Comparison of ENCODE assay signal across 25 cellular contexts in genomic region chr7:85000973-85001372, GRCh38.
DNase-seq lines count a peak whose midpoint lies in the region; ATAC-seq, FAIRE-seq and TF ChIP-seq lines count a peak whose summit lies in the region.
"Had no signal": no experiment of that assay in that cellular context is flagged by ENCODE, and none has a peak within 500 bp of the region (broad histone marks: within the 10 kb centered on the region; RNA-seq: fewer than 3 reads in every experiment).

No MANE protein-coding gene starts in this region.

- H4K91ac ChIP-seq in H1 (replicated peaks; ENCODE audit: insufficient read length, low read length) = no peak overlapping the region

- peaks cover 34% of the 10 kb centered on the region for H3K36me3 Mint-ChIP-seq in mesothelial cell of epicardium
- H3K36me3 Mint-ChIP-seq: CD8-positive, alpha-beta T cell had no signal

- peak; percentile 94 for DNase-seq in DMS 273 treated with DMSO at 0.1 percent for 48 hours (lab: John Stamatoyannopoulos, UW)
- peak; percentile 97 for DNase-seq in NCI-H1105 treated with DMSO at 0.1 percent for 48 hours (lab: John Stamatoyannopoulos, UW)
- peak; percentile 90 for DNase-seq in NCI-H69 (lab: John Stamatoyannopoulos, UW)
- DNase-seq in H1 (ENCODE audit: low read depth in 1 of 2, low spot score in 2 of 2) = no peak
- no peak for DNase-seq in inferior parietal cortex (ENCODE audit: extremely low spot score)
- no peak for DNase-seq in GM12892 (ENCODE audit: insufficient read length)
- DNase-seq in mesothelial cell of epicardium (ENCODE audit: low spot score in 2 of 2, unreplicated experiment in 2 of 2) = no peak
- DNase-seq: activated CD4-positive, alpha-beta T cell treated with anti-CD3 and anti-CD28 coated beads, Interleukin-2, amount 10 ng/mL, durations not matched to agents 24 days and 14 days; activated CD8-positive, alpha-beta memory T cell treated with anti-CD3 and anti-CD28 coated beads, Interleukin-2, amount 50 U/mL, for 4 hours; activated effector memory CD4-positive, alpha-beta T cell treated with Interleukin-2 at 50 U/mL for 16 hours; adrenal gland; CD8-positive, alpha-beta T cell; central memory CD4-positive, alpha-beta T cell; EL; immature natural killer cell; KG1; lower lobe of right lung; naive B cell; stimulated activated CD4-positive, alpha-beta T cell treated with anti-CD3 and anti-CD28 coated beads, Interleukin-2, amount 100 ng/mL, for 24 hours; SW 1271 had no signal

- H3K4me1 ChIP-seq in H1 (replicated peaks in 1 of 4; ENCODE audit: control insufficient read depth in 3 of 4, insufficient read depth in 4 of 4, low read length in 3 of 4) = peaks cover 0 to 12% (median 4%) of the 10 kb centered on the region in 4 experiments; a peak in 4 of 7 replicates
- H3K4me1 ChIP-seq: adrenal gland, lower lobe of right lung had no signal

- H3K79me2 ChIP-seq in H1 (ENCODE audit: control insufficient read depth in 1 of 2, insufficient read depth in 2 of 2, low read length in 2 of 2) = no peaks in the 10 kb centered on the region

- H3K4me3 Mint-ChIP-seq in mesothelial cell of epicardium = no peak overlapping the region
- H3K4me3 Mint-ChIP-seq: activated CD4-positive, alpha-beta T cell treated with anti-CD3 and anti-CD28 coated beads, Interleukin-2, amount 10 ng/mL, durations not matched to agents 24 days and 14 days; CD8-positive, alpha-beta T cell; immature natural killer cell; naive B cell had no signal

- no peak overlapping the region for H2BK15ac ChIP-seq in H1 (ENCODE audit: low read length)

- H3K4me2 ChIP-seq in H1 (ENCODE audit: insufficient read depth in 1 of 2, low read depth in 2 of 2, low read length in 2 of 2) = no peak overlapping the region

- no peaks in the 10 kb centered on the region for H3K79me1 ChIP-seq in H1 (ENCODE audit: low read depth, low read length)

- no peak overlapping the region for H2BK120ac ChIP-seq in H1 (replicated peaks; ENCODE audit: low read depth, low read length)

- no peaks in the 10 kb centered on the region for H3K36me3 ChIP-seq in H1 (ENCODE audit: control insufficient read depth in 2 of 4, insufficient read depth in 4 of 4, low read length in 3 of 4)
- H3K36me3 ChIP-seq: adrenal gland, esophagus muscularis mucosa, lower lobe of right lung had no signal

- TF ChIP-seq POLR2A in H1 (IDR thresholded peaks at IDR 0.05; ENCODE audit: control extremely low read depth in 1 of 2, low read depth in 2 of 2, low read length in 2 of 2) = no peak
- no peak for TF ChIP-seq POLR2A in GM18505 (IDR thresholded peaks at IDR 0.05; ENCODE audit: borderline replicate concordance, extremely low read depth, insufficient read depth, insufficient read length)
- TF ChIP-seq POLR2A in GM12892 (IDR thresholded peaks at IDR 0.05; ENCODE audit: low read depth, low read length) = no peak

- H3K4me3 ChIP-seq in H1 (ENCODE audit: extremely low read depth in 1 of 4, insufficient read depth in 2 of 4, low read depth in 3 of 4, low read length in 4 of 4) = no peak overlapping the region
- H3K4me3 ChIP-seq: adrenal gland, esophagus muscularis mucosa, lower lobe of right lung had no signal

- H4K5ac ChIP-seq in H1 (ENCODE audit: insufficient read length, low read depth, low read length) = peak overlapping the region; percentile 13

- no peak for ATAC-seq in GM18505 (IDR thresholded peaks at IDR 0.05; ENCODE audit: unreplicated experiment)
- ATAC-seq: CD8-positive, alpha-beta T cell; lower lobe of right lung had no signal

- no peak overlapping the region for H2AFZ ChIP-seq in H1 (ENCODE audit: low read length)

- H3K27me3 Mint-ChIP-seq in mesothelial cell of epicardium (ENCODE audit: low read depth) = no peaks in the 10 kb centered on the region
- H3K27me3 Mint-ChIP-seq: naive B cell had no signal

- H2AK5ac ChIP-seq in H1 (ENCODE audit: low read depth, low read length) = no peak overlapping the region

- H2BK5ac ChIP-seq in H1 (ENCODE audit: low read depth, low read length) = no peak overlapping the region

- WGBS in H1 (ENCODE audit: extremely low coverage in 1 of 2, insufficient coverage in 1 of 2, insufficient read length in 1 of 2, insufficient replicate concordance in 2 of 2, low coverage in 1 of 2, low lambda C conversion rate in 2 of 2, missing lambda C conversion rate in 1 of 2), 2 experiments = 81% methylated on average over 1 of the region's 1 CpG; no CpG with 5 or more reads in 1 of the 2 experiments

- no peaks in the 10 kb centered on the region for H3K9me3 Mint-ChIP-seq in mesothelial cell of epicardium
- H3K9me3 Mint-ChIP-seq: activated CD4-positive, alpha-beta T cell treated with anti-CD3 and anti-CD28 coated beads, Interleukin-2, amount 10 ng/mL, durations not matched to agents 24 days and 14 days; CD8-positive, alpha-beta T cell; naive B cell had no signal

- H3K23me2 ChIP-seq in H1 (ENCODE audit: low read depth, low read length) = no peaks in the 10 kb centered on the region

- no peak overlapping the region for H3K27ac Mint-ChIP-seq in mesothelial cell of epicardium
- H3K27ac Mint-ChIP-seq: activated CD4-positive, alpha-beta T cell treated with anti-CD3 and anti-CD28 coated beads, Interleukin-2, amount 10 ng/mL, durations not matched to agents 24 days and 14 days; CD8-positive, alpha-beta T cell; immature natural killer cell; naive B cell had no signal

- no peak overlapping the region for H3K27ac ChIP-seq in H1 (ENCODE audit: low read depth, low read length)
- H3K27ac ChIP-seq: adrenal gland, esophagus muscularis mucosa, lower lobe of right lung had no signal

- no peaks in the 10 kb centered on the region for H3K9me3 ChIP-seq in H1 (ENCODE audit: insufficient read depth in 2 of 2, low read depth in 1 of 2, low read length in 1 of 2)
- H3K9me3 ChIP-seq: adrenal gland, esophagus muscularis mucosa, lower lobe of right lung had no signal

- H3K56ac ChIP-seq in H1 (replicated peaks; ENCODE audit: insufficient read length, low read depth, low read length) = no peak overlapping the region

- no peaks in the 10 kb centered on the region for H4K20me1 ChIP-seq in H1 (replicated peaks in 1 of 2; ENCODE audit: control insufficient read depth in 1 of 2, insufficient read depth in 2 of 2, low read length in 2 of 2)

- TF ChIP-seq CTCF in H1 (IDR thresholded peaks at IDR 0.05; ENCODE audit: control extremely low read depth in 1 of 3, insufficient read depth in 1 of 3, low read depth in 1 of 3, low read length in 3 of 3) (no peak), mesothelial cell of epicardium (IDR thresholded peaks at IDR 0.05; ENCODE audit: unreplicated experiment) (no peak)

- H2BK12ac ChIP-seq in H1 (ENCODE audit: low read depth, low read length) = no peak overlapping the region

- H3K23ac ChIP-seq in H1 (ENCODE audit: insufficient read length) = no peak overlapping the region

- TF ChIP-seq EP300 in H1 (IDR thresholded peaks at IDR 0.05; ENCODE audit: borderline replicate concordance in 1 of 2, low read depth in 2 of 2, low read length in 2 of 2) = no peak

- H2BK20ac ChIP-seq in H1 (ENCODE audit: low read length) = no peak overlapping the region

- POLR2A ChIA-PET in H1 (lab: Charles Lee; ENCODE audit: partially characterized antibody) = no interaction called here

- no peak for TF ChIP-seq RAD21 in H1 (IDR thresholded peaks at IDR 0.05 in 1 of 2, conservative IDR thresholded peaks at IDR 0.05 in 1 of 2; ENCODE audit: low read depth in 2 of 2, low read length in 2 of 2)

- peaks cover 32% of the 10 kb centered on the region for H3K4me1 Mint-ChIP-seq in mesothelial cell of epicardium
- H3K4me1 Mint-ChIP-seq: immature natural killer cell, naive B cell had no signal

- FAIRE-seq in H1 (lab: Jason Lieb, UNC) (no peak), GM12892 (lab: Jason Lieb, UNC) (no peak)
- FAIRE-seq: RCC 7860, TTC549, urothelium cell line had no signal

- no peaks in the 10 kb centered on the region for H3K27me3 ChIP-seq in H1 (replicated peaks in 1 of 4; ENCODE audit: control insufficient read depth in 3 of 4, extremely low read depth in 1 of 4, insufficient read depth in 3 of 4, low read length in 3 of 4)
- H3K27me3 ChIP-seq: adrenal gland, esophagus muscularis mucosa had no signal

- no peak overlapping the region for H3K14ac ChIP-seq in H1 (ENCODE audit: insufficient read length)

- no peak overlapping the region for H3K18ac ChIP-seq in H1 (ENCODE audit: extremely low read depth, low read length)

- H3K4ac ChIP-seq in H1 (replicated peaks; ENCODE audit: insufficient read length, low read depth, low read length) = no peak overlapping the region

- CTCF ChIA-PET in H1 (lab: Charles Lee; ENCODE audit: partially characterized antibody) = interaction anchor here (2.0 to 2.8 kb wide), 2 partner anchors 10 to 1064 kb away, joined by 5 to 12 read pairs; no protein-coding TSS in a partner anchor

- no peak overlapping the region for H3K9ac ChIP-seq in H1 (replicated peaks in 1 of 4; ENCODE audit: extremely low read depth in 1 of 4, low read depth in 3 of 4, low read length in 3 of 4)

- no peak overlapping the region for H4K8ac ChIP-seq in H1 (ENCODE audit: extremely low read depth, insufficient read depth, low read length)

TF ChIP-seq in H1, 55 proteins besides CTCF, POLR2A, EP300 and RAD21 (continues in another document):
- TF ChIP-seq EGR1 (IDR thresholded peaks at IDR 0.05; ENCODE audit: borderline replicate concordance, low read depth, low read length) (no peak), KDM1A (IDR thresholded peaks at IDR 0.05; ENCODE audit: borderline replicate concordance, low read length) (no peak), JUN (IDR thresholded peaks at IDR 0.05; ENCODE audit: low read depth, low read length) (no peak), CBX8 (IDR thresholded peaks at IDR 0.05; ENCODE audit: borderline replicate concordance, low read depth, low read length) (no peak), KDM5A (IDR thresholded peaks at IDR 0.05; ENCODE audit: low read length) (no peak), POLR2AphosphoS5 (IDR thresholded peaks at IDR 0.05; ENCODE audit: low read depth, low read length) (no peak), GABPA (IDR thresholded peaks at IDR 0.05; ENCODE audit: borderline replicate concordance, insufficient read depth, low read length) (no peak), SUZ12 (IDR thresholded peaks at IDR 0.05; ENCODE audit: low read length) (no peak), E2F6 (IDR thresholded peaks at IDR 0.05) (no peak), NANOG (IDR thresholded peaks at IDR 0.05; ENCODE audit: insufficient read depth, low read depth, low read length, poor library complexity, severe bottlenecking) (no peak), RNF2 (IDR thresholded peaks at IDR 0.05; ENCODE audit: borderline replicate concordance, low read depth, low read length, missing control alignments, poor library complexity, severe bottlenecking) (no peak), RFX5 (IDR thresholded peaks at IDR 0.05; ENCODE audit: borderline replicate concordance, low read depth, low read length) (no peak), MAFK (IDR thresholded peaks at IDR 0.05; ENCODE audit: low read depth, low read length) (no peak), SIRT6 (IDR thresholded peaks at IDR 0.05; ENCODE audit: low read length) (no peak)

Comparison
In these comparisons a context has a peak if more than half of its experiments do, and no peak if none do; other contexts are left out.
1. DNase-seq: peak in DMS 273 treated with DMSO at 0.1 percent for 48 hours (single experiment), NCI-H1105 treated with DMSO at 0.1 percent for 48 hours (single experiment) and NCI-H69 (single experiment); none in H1 (0 of 2), inferior parietal cortex (single experiment), GM12892 (single experiment) and mesothelial cell of epicardium (0 of 2).